Comparison of ENCODE assay signal across 34 cellular contexts in genomic region chr19:17633700-17634099, GRCh38. TPM values are rescaled to one million over a fixed set of nuclear protein-coding genes. Genes with fewer than 3 reads are reported as not detected.
"Had no signal": no experiment of that assay in that cellular context is flagged by ENCODE, and none has a peak within 500 bp of the region (broad histone marks: within the 10 kb centered on the region; RNA-seq: fewer than 3 reads in every experiment).

No MANE protein-coding gene starts in this region.

- FAIRE-seq: astrocyte, bronchial epithelial cell, colon had no signal

- H3K4me1 ChIP-seq: adrenal gland, ascending aorta, body of pancreas, breast epithelium, colonic mucosa had no signal

- DNase-seq: activated effector memory CD4-positive, alpha-beta T cell treated with anti-CD3 and anti-CD28 coated beads, Interleukin-2, amount 50 U/mL, for 16 hours; activated effector memory CD4-positive, alpha-beta T cell treated with Interleukin-2 at 50 U/mL for 16 hours; activated gamma-delta T cell; activated gamma-delta T cell treated with Interleukin-2 at 50 U/mL for 16 hours; activated naive CD4-positive, alpha-beta T cell; activated naive CD4-positive, alpha-beta T cell treated with anti-CD3 and anti-CD28 coated beads for 36 hours; activated naive CD4-positive, alpha-beta T cell treated with anti-CD3 and anti-CD28 coated beads, Interleukin-2, amount 10 ng/mL, durations not matched to agents 7 days and 5 days; activated naive CD4-positive, alpha-beta T cell treated with anti-CD3 and anti-CD28 coated beads, Interleukin-2, amount 50 U/mL, for 16 hours; activated naive CD4-positive, alpha-beta T cell treated with Interleukin-2 at 50 U/mL for 16 hours; activated naive CD8-positive, alpha-beta T cell treated with anti-CD3 and anti-CD28 coated beads for 36 hours; activated naive CD8-positive, alpha-beta T cell treated with anti-CD3 and anti-CD28 coated beads, Interleukin-2, amount 10 ng/mL, durations not matched to agents 7 days and 5 days; activated naive CD8-positive, alpha-beta T cell treated with anti-CD3 and anti-CD28 coated beads, Interleukin-2, amount 50 U/mL, for 24 hours; activated T-cell treated with anti-CD3 and anti-CD28 coated beads, Interleukin-2, amount 50 U/mL, for 48 hours; activated T-cell treated with anti-CD3 and anti-CD28 coated beads, Interleukin-2, amount 50 U/mL, for 72 hours; adrenal gland; amniotic stem cell; amygdala; anterior cingulate cortex; aorta; body of pancreas; brain microvascular endothelial cell; caudate nucleus; central memory CD4-positive, alpha-beta T cell; cerebellar nuclear complex; colonic mucosa had no signal

- H3K9me3 ChIP-seq: adrenal gland, ascending aorta, body of pancreas, breast epithelium, colonic mucosa had no signal

- H3K27me3 ChIP-seq: adrenal gland, ascending aorta, body of pancreas, brain microvascular endothelial cell, breast epithelium, cardiac muscle cell, colonic mucosa had no signal

- H3K4me3 ChIP-seq: adrenal gland, ascending aorta, body of pancreas, breast epithelium, cardiac muscle cell, colonic mucosa had no signal

- H3K36me3 ChIP-seq: adrenal gland, ascending aorta, brain microvascular endothelial cell, breast epithelium, cardiac muscle cell, colonic mucosa had no signal

- ATAC-seq: activated naive CD4-positive, alpha-beta T cell treated with anti-CD3 and anti-CD28 coated beads, Interleukin-2, amount 50 U/mL, for 72 hours; activated naive CD8-positive, alpha-beta T cell treated with anti-CD3 and anti-CD28 coated beads, Interleukin-2, amount 50 U/mL, for 24 hours; activated T-cell treated with anti-CD3 and anti-CD28 coated beads, Interleukin-2, amount 50 U/mL, for 72 hours; activated T-helper 17 cell treated with anti-CD3 and anti-CD28 coated beads, Interleukin-2, amount 50 U/mL, for 72 hours; body of pancreas had no signal

- H3K27ac ChIP-seq: adrenal gland, ascending aorta, body of pancreas, brain microvascular endothelial cell, breast epithelium, cardiac muscle cell, colonic mucosa had no signal

RNA-seq across cellular contexts. Expression of gene UNC13A, which starts 54.5 kb away (rescaled TPM):
- total RNA-seq: activated T-helper 1 cell treated with anti-CD3 and anti-CD28 coated beads, Interleukin-12 subunit alpha, Interleukin-12 subunit beta, Interleukin-2, Interleukin-4 antibody, amounts not matched to agents 30 ng/mL and 10 ng/mL and 1 ng/mL, durations not matched to agents 14 hours and 24 hours and 36 hours had no signal
